Comparison of ENCODE assay signal across 1 cellular context in the genomic region with DNA sequence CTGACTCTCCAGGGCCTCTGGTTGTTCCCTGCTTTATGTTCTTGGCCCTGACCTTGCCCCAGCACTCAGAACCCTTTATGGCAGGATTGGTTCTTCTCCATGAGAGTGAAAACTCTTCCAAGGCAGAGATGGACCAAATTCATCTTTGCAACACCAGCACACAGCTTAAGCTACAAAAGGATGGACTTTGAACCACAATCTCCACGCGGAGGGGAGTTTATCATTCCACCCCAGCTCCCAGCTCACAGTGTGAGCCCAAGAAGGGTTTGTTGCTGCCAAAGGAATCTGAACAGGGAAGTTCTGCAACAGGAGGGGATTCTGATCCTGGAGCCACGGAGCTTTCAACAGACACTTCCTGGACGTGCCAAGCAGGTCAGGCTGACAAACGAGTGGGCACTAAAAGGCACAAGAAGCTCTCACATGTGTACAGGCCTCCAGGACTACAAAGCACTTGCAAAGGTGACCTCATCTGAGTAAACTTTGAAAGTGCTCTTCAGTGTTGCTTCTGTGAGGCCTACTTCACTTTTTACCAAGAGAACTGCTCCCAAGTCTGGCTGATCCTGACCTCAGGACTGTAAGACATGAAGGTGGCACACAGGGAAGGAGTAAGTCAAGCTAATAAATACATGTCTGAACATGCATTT.
TF ChIP-seq lines count a peak whose summit lies in the region.

No MANE protein-coding gene starts in this region.

TF ChIP-seq in HepG2, 621 proteins besides CTCF, POLR2A, EP300 and RAD21 (continued from another document and continues in another):
- 0 out of 2 replicates have a peak, but pooled peaks have one; percentile 72 for TF ChIP-seq DNMT3B (CRISPR knock-in tag; conservative IDR thresholded peaks at IDR 0.05)
- no peak for TF ChIP-seq SNAPC4 (CRISPR knock-in tag; IDR thresholded peaks at IDR 0.05)
- peak; percentile 92 for TF ChIP-seq YEATS4 (CRISPR knock-in tag; IDR thresholded peaks at IDR 0.05; ENCODE audit: borderline replicate concordance)
- no peak for TF ChIP-seq MTERF4 (CRISPR knock-in tag; IDR thresholded peaks at IDR 0.05)
- no peak for TF ChIP-seq HNRNPL (IDR thresholded peaks at IDR 0.05; ENCODE audit: low read depth, low read length)
- TF ChIP-seq CREM (IDR thresholded peaks at IDR 0.05) = peak; percentile 85
- TF ChIP-seq CREM (CRISPR knock-in tag; IDR thresholded peaks at IDR 0.05) = no peak
- TF ChIP-seq TBX3 (IDR thresholded peaks at IDR 0.05; ENCODE audit: borderline replicate concordance) = peak; percentile 40; the same call in 1 of the 2 replicates
- TF ChIP-seq FOXA1 (IDR thresholded peaks at IDR 0.05) = 0 out of 2 replicates have a peak, but pooled peaks have one; percentile 66
- peak; percentile 98 for TF ChIP-seq FOXA1 (CRISPR knock-in tag; IDR thresholded peaks at IDR 0.05)
- TF ChIP-seq ZNF224 (CRISPR knock-in tag; IDR thresholded peaks at IDR 0.05) = peak; percentile 34; the same call in 1 of the 2 replicates
- no peak for TF ChIP-seq FOXP1 (IDR thresholded peaks at IDR 0.05)
- TF ChIP-seq FOXP1 (CRISPR knock-in tag; IDR thresholded peaks at IDR 0.05) = peak; percentile 81
- no peak for TF ChIP-seq PLRG1 (conservative IDR thresholded peaks at IDR 0.05)
- TF ChIP-seq RFXANK (CRISPR knock-in tag; IDR thresholded peaks at IDR 0.05) = 0 out of 2 replicates have a peak, but pooled peaks have one; percentile 46
- TF ChIP-seq, protein P1, sequence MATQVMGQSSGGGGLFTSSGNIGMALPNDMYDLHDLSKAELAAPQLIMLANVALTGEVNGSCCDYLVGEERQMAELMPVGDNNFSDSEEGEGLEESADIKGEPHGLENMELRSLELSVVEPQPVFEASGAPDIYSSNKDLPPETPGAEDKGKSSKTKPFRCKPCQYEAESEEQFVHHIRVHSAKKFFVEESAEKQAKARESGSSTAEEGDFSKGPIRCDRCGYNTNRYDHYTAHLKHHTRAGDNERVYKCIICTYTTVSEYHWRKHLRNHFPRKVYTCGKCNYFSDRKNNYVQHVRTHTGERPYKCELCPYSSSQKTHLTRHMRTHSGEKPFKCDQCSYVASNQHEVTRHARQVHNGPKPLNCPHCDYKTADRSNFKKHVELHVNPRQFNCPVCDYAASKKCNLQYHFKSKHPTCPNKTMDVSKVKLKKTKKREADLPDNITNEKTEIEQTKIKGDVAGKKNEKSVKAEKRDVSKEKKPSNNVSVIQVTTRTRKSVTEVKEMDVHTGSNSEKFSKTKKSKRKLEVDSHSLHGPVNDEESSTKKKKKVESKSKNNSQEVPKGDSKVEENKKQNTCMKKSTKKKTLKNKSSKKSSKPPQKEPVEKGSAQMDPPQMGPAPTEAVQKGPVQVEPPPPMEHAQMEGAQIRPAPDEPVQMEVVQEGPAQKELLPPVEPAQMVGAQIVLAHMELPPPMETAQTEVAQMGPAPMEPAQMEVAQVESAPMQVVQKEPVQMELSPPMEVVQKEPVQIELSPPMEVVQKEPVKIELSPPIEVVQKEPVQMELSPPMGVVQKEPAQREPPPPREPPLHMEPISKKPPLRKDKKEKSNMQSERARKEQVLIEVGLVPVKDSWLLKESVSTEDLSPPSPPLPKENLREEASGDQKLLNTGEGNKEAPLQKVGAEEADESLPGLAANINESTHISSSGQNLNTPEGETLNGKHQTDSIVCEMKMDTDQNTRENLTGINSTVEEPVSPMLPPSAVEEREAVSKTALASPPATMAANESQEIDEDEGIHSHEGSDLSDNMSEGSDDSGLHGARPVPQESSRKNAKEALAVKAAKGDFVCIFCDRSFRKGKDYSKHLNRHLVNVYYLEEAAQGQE (IDR thresholded peaks at IDR 0.05; ENCODE audit: borderline replicate concordance in 1 of 2, low read depth in 1 of 2, low read length in 2 of 2) = peak in 1 of 2 experiments; percentile 49; a peak in 1 of 4 replicates
- TF ChIP-seq NFIB (CRISPR knock-in tag; IDR thresholded peaks at IDR 0.05; ENCODE audit: borderline replicate concordance) = no peak
- TF ChIP-seq ADNP (CRISPR knock-in tag; IDR thresholded peaks at IDR 0.05) = no peak; the same call in 1 of the 2 replicates
- TF ChIP-seq SALL2 (CRISPR knock-in tag; IDR thresholded peaks at IDR 0.05) = peak; percentile 61
- TF ChIP-seq, protein P2, sequence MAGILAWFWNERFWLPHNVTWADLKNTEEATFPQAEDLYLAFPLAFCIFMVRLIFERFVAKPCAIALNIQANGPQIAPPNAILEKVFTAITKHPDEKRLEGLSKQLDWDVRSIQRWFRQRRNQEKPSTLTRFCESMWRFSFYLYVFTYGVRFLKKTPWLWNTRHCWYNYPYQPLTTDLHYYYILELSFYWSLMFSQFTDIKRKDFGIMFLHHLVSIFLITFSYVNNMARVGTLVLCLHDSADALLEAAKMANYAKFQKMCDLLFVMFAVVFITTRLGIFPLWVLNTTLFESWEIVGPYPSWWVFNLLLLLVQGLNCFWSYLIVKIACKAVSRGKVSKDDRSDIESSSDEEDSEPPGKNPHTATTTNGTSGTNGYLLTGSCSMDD (CRISPR knock-in tag; IDR thresholded peaks at IDR 0.05) = no peak
- no peak; the same call in 1 of the 2 replicates for TF ChIP-seq ZNF552 (CRISPR knock-in tag; IDR thresholded peaks at IDR 0.05; ENCODE audit: borderline replicate concordance)
- no peak for TF ChIP-seq ZNF768 (CRISPR knock-in tag; IDR thresholded peaks at IDR 0.05)
- TF ChIP-seq HDAC6 (IDR thresholded peaks at IDR 0.05; ENCODE audit: low read depth, low read length) = no peak
- TF ChIP-seq, protein P3, sequence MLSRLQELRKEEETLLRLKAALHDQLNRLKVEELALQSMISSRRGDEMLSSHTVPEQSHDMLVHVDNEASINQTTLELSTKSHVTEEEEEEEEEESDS (CRISPR knock-in tag; IDR thresholded peaks at IDR 0.05; ENCODE audit: borderline replicate concordance) = no peak
- TF ChIP-seq FOXO4 (CRISPR knock-in tag; conservative IDR thresholded peaks at IDR 0.05) = 0 out of 2 replicates have a peak, but pooled peaks have one; percentile 95
- TF ChIP-seq ATF7 (IDR thresholded peaks at IDR 0.05) = peak; percentile 93
- peak; percentile 100 for TF ChIP-seq ATF7 (CRISPR knock-in tag; IDR thresholded peaks at IDR 0.05)
- peak; percentile 18; the same call in 1 of the 2 replicates for TF ChIP-seq SSRP1 (CRISPR knock-in tag; IDR thresholded peaks at IDR 0.05)
- TF ChIP-seq ATF1 (CRISPR knock-in tag; IDR thresholded peaks at IDR 0.05) = no peak
- peak; percentile 97 for TF ChIP-seq FOXA3 (CRISPR knock-in tag; IDR thresholded peaks at IDR 0.05)
- no peak for TF ChIP-seq ZNF484 (CRISPR knock-in tag; IDR thresholded peaks at IDR 0.05; ENCODE audit: borderline replicate concordance, low read depth)
- peak in 1 of 2 experiments; percentile 35; a peak in 1 of 4 replicates for TF ChIP-seq ATF4 (CRISPR knock-in tag; IDR thresholded peaks at IDR 0.05)
- no peak for TF ChIP-seq SIN3A (IDR thresholded peaks at IDR 0.05; ENCODE audit: borderline replicate concordance, low read depth, low read length)
- TF ChIP-seq ZNF432 (CRISPR knock-in tag; IDR thresholded peaks at IDR 0.05; ENCODE audit: borderline replicate concordance) = no peak
- TF ChIP-seq, protein P4, sequence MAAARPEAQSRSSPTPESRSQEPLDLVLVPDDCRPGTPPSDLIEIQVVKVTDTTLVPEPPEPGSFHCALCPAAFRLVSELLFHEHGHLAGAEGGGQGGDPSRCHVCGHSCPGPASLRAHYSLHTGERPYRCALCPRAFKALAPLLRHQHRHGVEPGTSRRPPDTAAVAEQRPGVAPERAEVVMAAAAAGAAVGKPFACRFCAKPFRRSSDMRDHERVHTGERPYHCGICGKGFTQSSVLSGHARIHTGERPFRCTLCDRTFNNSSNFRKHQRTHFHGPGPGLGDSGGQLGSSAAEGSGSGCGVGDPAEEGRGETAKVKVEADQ (CRISPR knock-in tag; IDR thresholded peaks at IDR 0.05; ENCODE audit: borderline replicate concordance) = no peak
- TF ChIP-seq, protein P5, sequence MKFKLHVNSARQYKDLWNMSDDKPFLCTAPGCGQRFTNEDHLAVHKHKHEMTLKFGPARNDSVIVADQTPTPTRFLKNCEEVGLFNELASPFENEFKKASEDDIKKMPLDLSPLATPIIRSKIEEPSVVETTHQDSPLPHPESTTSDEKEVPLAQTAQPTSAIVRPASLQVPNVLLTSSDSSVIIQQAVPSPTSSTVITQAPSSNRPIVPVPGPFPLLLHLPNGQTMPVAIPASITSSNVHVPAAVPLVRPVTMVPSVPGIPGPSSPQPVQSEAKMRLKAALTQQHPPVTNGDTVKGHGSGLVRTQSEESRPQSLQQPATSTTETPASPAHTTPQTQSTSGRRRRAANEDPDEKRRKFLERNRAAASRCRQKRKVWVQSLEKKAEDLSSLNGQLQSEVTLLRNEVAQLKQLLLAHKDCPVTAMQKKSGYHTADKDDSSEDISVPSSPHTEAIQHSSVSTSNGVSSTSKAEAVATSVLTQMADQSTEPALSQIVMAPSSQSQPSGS (CRISPR knock-in tag; IDR thresholded peaks at IDR 0.05) = peak; percentile 100
- no peak for TF ChIP-seq SNRNP70 (IDR thresholded peaks at IDR 0.05; ENCODE audit: low read depth, low read length)
- TF ChIP-seq HES4 (CRISPR knock-in tag; IDR thresholded peaks at IDR 0.05; ENCODE audit: borderline replicate concordance) = no peak
- TF ChIP-seq NFE2L1 (CRISPR knock-in tag; IDR thresholded peaks at IDR 0.05; ENCODE audit: borderline replicate concordance) = peak; percentile 26; the same call in 1 of the 2 replicates
- TF ChIP-seq MTA3 (CRISPR knock-in tag; IDR thresholded peaks at IDR 0.05) = no peak
- TF ChIP-seq JDP2 (CRISPR knock-in tag; IDR thresholded peaks at IDR 0.05; ENCODE audit: borderline replicate concordance) = no peak
- peak; percentile 37; the same call in 1 of the 2 replicates for TF ChIP-seq NFE2 (CRISPR knock-in tag; IDR thresholded peaks at IDR 0.05)
- peak; percentile 59; the same call in 1 of the 2 replicates for TF ChIP-seq GATA4 (IDR thresholded peaks at IDR 0.05; ENCODE audit: borderline replicate concordance, low read depth)
- TF ChIP-seq SAFB2 (CRISPR knock-in tag; IDR thresholded peaks at IDR 0.05; ENCODE audit: borderline replicate concordance, low read depth) = no peak
- peak; percentile 34 for TF ChIP-seq SKI (IDR thresholded peaks at IDR 0.05; ENCODE audit: partially characterized antibody)
